Comparison of ENCODE assay signal across 1 cellular context in genomic region chr20:54208492-54209044, GRCh38.
TF ChIP-seq lines count a peak whose summit lies in the region.

No MANE protein-coding gene starts in this region.

TF ChIP-seq in SK-N-SH, 30 proteins besides CTCF, POLR2A, EP300 and RAD21 (continued from another document):
- TF ChIP-seq USF2 (IDR thresholded peaks at IDR 0.05; ENCODE audit: borderline replicate concordance, low read depth, low read length) (no peak), GATA2 (CRISPR knock-in tag; IDR thresholded peaks at IDR 0.05) (no peak), REST (IDR thresholded peaks at IDR 0.05; ENCODE audit: low read depth, low read length) (no peak), JUND (IDR thresholded peaks at IDR 0.05) (no peak), SMC3 (IDR thresholded peaks at IDR 0.05; ENCODE audit: low read depth, low read length) (no peak)
